Comparison of ENCODE assay signal across 8 cellular contexts in the genomic region with DNA sequence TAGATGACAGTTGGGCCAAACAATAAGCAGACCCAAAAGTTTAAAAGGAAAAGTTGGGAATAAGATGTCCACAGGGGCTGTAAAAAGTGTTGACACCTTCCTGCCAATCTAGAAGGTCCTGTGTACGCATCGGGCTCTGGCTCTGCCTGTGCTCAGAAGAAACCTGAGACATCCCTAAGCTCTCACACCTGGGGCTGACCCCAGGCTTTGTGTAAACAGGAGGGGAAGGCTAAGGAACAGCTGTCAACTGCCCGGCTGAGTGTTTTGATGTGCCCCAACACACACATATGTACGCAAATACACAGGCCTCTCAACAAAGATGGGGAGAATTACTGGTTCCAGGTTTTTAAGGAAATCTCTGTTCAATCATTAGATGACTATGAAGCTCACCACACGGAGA. TPM values are rescaled to one million over a fixed set of nuclear protein-coding genes. Genes with fewer than 3 reads are reported as not detected.
DNase-seq lines count a peak whose midpoint lies in the region; ATAC-seq and TF ChIP-seq lines count a peak whose summit lies in the region.

No MANE protein-coding gene starts in this region.

- H2BK5ac ChIP-seq in mesendoderm (ENCODE audit: low read length), result no peak overlapping the region

- H3K27me3 ChIP-seq in Peyer's patch (no peaks in the 10 kb centered on the region), mesendoderm (ENCODE audit: insufficient read depth, low read length, poor library complexity) (no peaks in the 10 kb centered on the region), aorta (ENCODE audit: control insufficient read depth in 1 of 2, insufficient read depth in 2 of 2, low read length in 1 of 2) (no peaks in the 10 kb centered on the region)

- no peak for TF ChIP-seq POLR2A in Peyer's patch (IDR thresholded peaks at IDR 0.05)

- H3K4me1 ChIP-seq in Peyer's patch (peaks cover 0 to 33% (median 9%) of the 10 kb centered on the region in 4 donors), mesendoderm (ENCODE audit: control insufficient read depth, low read depth, low read length) (peaks cover 4% of the 10 kb centered on the region), aorta (ENCODE audit: control insufficient read depth in 1 of 2, insufficient read depth in 2 of 2, low read length in 2 of 2) (peaks cover 0 to 3% of the 10 kb centered on the region in 2 donors)

- intact Hi-C loops in aorta (cut with DNase I), result no loop called here

- TF ChIP-seq CTCF in Peyer's patch (IDR thresholded peaks at IDR 0.05) (no peak), GM20000 (IDR thresholded peaks at IDR 0.05; ENCODE audit: extremely low read depth, missing control alignments) (no peak)

- H2AK5ac ChIP-seq in mesendoderm (ENCODE audit: low read length), result no peak overlapping the region

- no peak overlapping the region for H4K5ac ChIP-seq in mesendoderm (ENCODE audit: low read length)

- peak overlapping the region; percentile 25 for H3K4me2 ChIP-seq in mesendoderm (ENCODE audit: low read length)

- peaks cover 14% of the 10 kb centered on the region for H3K79me2 ChIP-seq in mesendoderm (ENCODE audit: control insufficient read depth, insufficient read depth, low read length)

- no peak overlapping the region for H2BK120ac ChIP-seq in mesendoderm (ENCODE audit: low read depth, low read length)

- H3K56ac ChIP-seq in mesendoderm (ENCODE audit: low read length), result no peak overlapping the region

- H3K27ac ChIP-seq in Peyer's patch (peak overlapping the region in 3 of 4 donors; percentile 3 to 53 (median 9)), mesendoderm (ENCODE audit: low read depth, low read length) (peak overlapping the region; percentile 25), aorta (ENCODE audit: low read depth in 1 of 2, low read length in 2 of 2) (no peak overlapping the region)

- DNase-seq in HT-29 (ENCODE audit: low spot score) (peak; percentile 55), Peyer's patch (peak in 2 of 3 donors; percentile 68 to 76), mesendoderm (peak; percentile 96), aorta (no peak), GM20000 (ENCODE audit: low spot score) (no peak), SKM-1 (lab: John Stamatoyannopoulos, UW; ENCODE audit: unreplicated experiment) (no peak)

- no peak overlapping the region for H4K8ac ChIP-seq in mesendoderm (ENCODE audit: low read depth, low read length)

- no peak overlapping the region for H3K4me3 ChIP-seq in Peyer's patch
- no peak overlapping the region for H3K4me3 ChIP-seq in mesendoderm (ENCODE audit: low read length)
- no peak overlapping the region for H3K4me3 ChIP-seq in aorta (ENCODE audit: low read length in 2 of 2)

- ATAC-seq in GM19043 (IDR thresholded peaks at IDR 0.05; ENCODE audit: low read depth, unreplicated experiment) (peak; percentile 52), GM18870 (IDR thresholded peaks at IDR 0.05; ENCODE audit: unreplicated experiment) (no peak), aorta (ENCODE audit: low FRiP score) (no peak)

- H2BK15ac ChIP-seq in mesendoderm (replicated peaks; ENCODE audit: low read depth), result no peak overlapping the region

- no peak overlapping the region for H3K23ac ChIP-seq in mesendoderm (ENCODE audit: low read length)

- H3K18ac ChIP-seq in mesendoderm (ENCODE audit: low read length), result no peak overlapping the region

- no peak overlapping the region for H3K9ac ChIP-seq in mesendoderm (ENCODE audit: low read length)

- peaks cover 9% of the 10 kb centered on the region for H3K79me1 ChIP-seq in mesendoderm (ENCODE audit: low read length)

- no peak overlapping the region for H3K4ac ChIP-seq in mesendoderm (ENCODE audit: low read depth, low read length)

- no CpG with 5 or more reads among the region's 5 CpGs for WGBS in mesendoderm (ENCODE audit: extremely low coverage, insufficient coverage, low lambda C conversion rate)
- WGBS in aorta, 2 donors, result 51 to 57% methylated on average over 5 of the region's 5 CpGs

- H3K36me3 ChIP-seq in Peyer's patch, result no peaks in the 10 kb centered on the region
- no peaks in the 10 kb centered on the region for H3K36me3 ChIP-seq in mesendoderm (ENCODE audit: control insufficient read depth, insufficient read depth, low read length)
- no peaks in the 10 kb centered on the region for H3K36me3 ChIP-seq in aorta (ENCODE audit: control insufficient read depth in 1 of 2, insufficient read depth in 2 of 2, low read length in 1 of 2)

- H3K9me3 ChIP-seq in Peyer's patch (no peaks in the 10 kb centered on the region), aorta (ENCODE audit: control insufficient read depth, low read length) (no peaks in the 10 kb centered on the region)

RNA-seq across cellular contexts. Expression of a gene that starts 59.5 kb away (rescaled TPM):
- total RNA-seq in HT-29 (2014; rRNA removed; shearing (Covaris generic)), result 8.7 and 14.1 TPM in 2 replicates
- total RNA-seq in Peyer's patch, result 10 to 100 TPM; 64.6 to 86.3 (median 74.5) TPM
- polyA plus RNA-seq in mesendoderm (2013, experiment 1 of 2), result 24.4 TPM
- polyA plus RNA-seq in mesendoderm (2013, experiment 2 of 2), result 22.9 TPM
- total RNA-seq in aorta, result 10 to 100 TPM; 37.7 to 42.5 TPM
- polyA plus RNA-seq in aorta, result 10 to 100 TPM in 1 of 2 donors, 1 to 10 TPM in 1; 6.8 to 13.7 TPM

Comparison
In these comparisons a context has a peak if more than half of its experiments do, and no peak if none do; other contexts are left out.
1. DNase-seq: peak in HT-29 (single experiment), Peyer's patch (2 of 3) and mesendoderm (single experiment); none in aorta (0 of 2), GM20000 (single experiment) and SKM-1 (single experiment).
2. H3K27ac ChIP-seq: peak in Peyer's patch (3 of 4) and mesendoderm (single experiment); none in aorta (0 of 2).